Comparison of ENCODE assay signal across 31 cellular contexts in genomic region chr1:48555271-48555670, GRCh38.
"Had no signal": no experiment of that assay in that cellular context is flagged by ENCODE, and none has a peak within 500 bp of the region (broad histone marks: within the 10 kb centered on the region; RNA-seq: fewer than 3 reads in every experiment).

No MANE protein-coding gene starts in this region.

- H3K4me1 ChIP-seq: ascending aorta, breast epithelium, esophagus squamous epithelium had no signal

- H3K27ac Mint-ChIP-seq: activated CD4-positive, alpha-beta memory T cell treated with anti-CD3 and anti-CD28 coated beads, Interleukin-2, amount 10 ng/mL, durations not matched to agents 7 days and 5 days; activated CD4-positive, alpha-beta T cell treated with anti-CD3 and anti-CD28 coated beads for 36 hours; activated CD4-positive, alpha-beta T cell treated with anti-CD3 and anti-CD28 coated beads, Interleukin-2, amount 10 ng/mL, durations not matched to agents 7 days and 5 days; activated naive CD4-positive, alpha-beta T cell treated with anti-CD3 and anti-CD28 coated beads, Interleukin-2, amount 10 ng/mL, durations not matched to agents 7 days and 5 days; activated naive CD8-positive, alpha-beta T cell treated with anti-CD3 and anti-CD28 coated beads, Interleukin-2, amount 10 ng/mL, durations not matched to agents 7 days and 5 days; activated T-cell treated with anti-CD3 and anti-CD28 coated beads, Interleukin-2, amount 50 U/mL, for 24 hours; activated T-cell treated with anti-CD3 and anti-CD28 coated beads, Interleukin-2, amount 50 U/mL, for 72 hours; dendritic cell treated with granulocyte-macrophage colony-stimulating factor and Interleukin-4, amounts not matched to agents 40 ng/mL and 50 ng/mL, for 4 days; endodermal cell; T-helper 17 cell; T-helper 2 cell treated with Interferon-gamma antibody and Interleukin-4, amounts not matched to agents 5 μg/mL and 100 μg/mL, for 36 hours had no signal

- H3K4me3 Mint-ChIP-seq: activated CD4-positive, alpha-beta memory T cell treated with anti-CD3 and anti-CD28 coated beads, Interleukin-2, amount 10 ng/mL, durations not matched to agents 7 days and 5 days; activated CD4-positive, alpha-beta T cell treated with anti-CD3 and anti-CD28 coated beads for 36 hours; activated CD4-positive, alpha-beta T cell treated with anti-CD3 and anti-CD28 coated beads, Interleukin-2, amount 10 ng/mL, durations not matched to agents 7 days and 5 days; activated naive CD4-positive, alpha-beta T cell treated with anti-CD3 and anti-CD28 coated beads, Interleukin-2, amount 10 ng/mL, durations not matched to agents 7 days and 5 days; activated naive CD8-positive, alpha-beta T cell treated with anti-CD3 and anti-CD28 coated beads, Interleukin-2, amount 10 ng/mL, durations not matched to agents 7 days and 5 days; activated T-cell treated with anti-CD3 and anti-CD28 coated beads, Interleukin-2, amount 50 U/mL, for 24 hours; activated T-cell treated with anti-CD3 and anti-CD28 coated beads, Interleukin-2, amount 50 U/mL, for 72 hours; brain; central memory CD8-positive, alpha-beta T cell; dendritic cell treated with granulocyte-macrophage colony-stimulating factor and Interleukin-4, amounts not matched to agents 40 ng/mL and 50 ng/mL, for 4 days; endodermal cell; T-helper 17 cell; T-helper 2 cell treated with Interferon-gamma antibody and Interleukin-4, amounts not matched to agents 5 μg/mL and 100 μg/mL, for 36 hours had no signal

- H3K27me3 Mint-ChIP-seq: activated naive CD4-positive, alpha-beta T cell treated with anti-CD3 and anti-CD28 coated beads, Interleukin-2, amount 10 ng/mL, durations not matched to agents 7 days and 5 days had no signal

- H3K4me1 Mint-ChIP-seq: activated CD4-positive, alpha-beta memory T cell treated with anti-CD3 and anti-CD28 coated beads, Interleukin-2, amount 10 ng/mL, durations not matched to agents 7 days and 5 days; activated CD4-positive, alpha-beta T cell treated with anti-CD3 and anti-CD28 coated beads for 36 hours; activated CD4-positive, alpha-beta T cell treated with anti-CD3 and anti-CD28 coated beads, Interleukin-2, amount 10 ng/mL, durations not matched to agents 7 days and 5 days; activated naive CD4-positive, alpha-beta T cell treated with anti-CD3 and anti-CD28 coated beads, Interleukin-2, amount 10 ng/mL, durations not matched to agents 7 days and 5 days; activated naive CD8-positive, alpha-beta T cell treated with anti-CD3 and anti-CD28 coated beads, Interleukin-2, amount 10 ng/mL, durations not matched to agents 7 days and 5 days; central memory CD8-positive, alpha-beta T cell; T-helper 17 cell had no signal

- H3K36me3 Mint-ChIP-seq: activated naive CD4-positive, alpha-beta T cell treated with anti-CD3 and anti-CD28 coated beads, Interleukin-2, amount 10 ng/mL, durations not matched to agents 7 days and 5 days; activated naive CD4-positive, alpha-beta T cell treated with anti-CD3 and anti-CD28 coated beads, Interleukin-2, amount 50 U/mL, for 72 hours; activated naive CD8-positive, alpha-beta T cell treated with anti-CD3 and anti-CD28 coated beads, Interleukin-2, amount 10 ng/mL, durations not matched to agents 7 days and 5 days; brain had no signal

- H3K36me3 ChIP-seq: ascending aorta, breast epithelium, esophagus squamous epithelium had no signal

- H3K27ac ChIP-seq: ascending aorta, coronary artery, dorsolateral prefrontal cortex, esophagus squamous epithelium had no signal

- H3K9me3 Mint-ChIP-seq: activated CD4-positive, alpha-beta memory T cell treated with anti-CD3 and anti-CD28 coated beads, Interleukin-2, amount 10 ng/mL, durations not matched to agents 7 days and 5 days; activated CD4-positive, alpha-beta T cell treated with anti-CD3 and anti-CD28 coated beads, Interleukin-2, amount 10 ng/mL, durations not matched to agents 7 days and 5 days; activated naive CD4-positive, alpha-beta T cell treated with anti-CD3 and anti-CD28 coated beads, Interleukin-2, amount 10 ng/mL, durations not matched to agents 7 days and 5 days; activated naive CD4-positive, alpha-beta T cell treated with anti-CD3 and anti-CD28 coated beads, Interleukin-2, amount 50 U/mL, for 72 hours; activated naive CD8-positive, alpha-beta T cell treated with anti-CD3 and anti-CD28 coated beads, Interleukin-2, amount 10 ng/mL, durations not matched to agents 7 days and 5 days; activated T-cell treated with anti-CD3 and anti-CD28 coated beads, Interleukin-2, amount 50 U/mL, for 24 hours; activated T-cell treated with anti-CD3 and anti-CD28 coated beads, Interleukin-2, amount 50 U/mL, for 72 hours; brain; central memory CD8-positive, alpha-beta T cell; dendritic cell treated with granulocyte-macrophage colony-stimulating factor and Interleukin-4, amounts not matched to agents 40 ng/mL and 50 ng/mL, for 4 days; endodermal cell; T-helper 2 cell treated with Interferon-gamma antibody and Interleukin-4, amounts not matched to agents 5 μg/mL and 100 μg/mL, for 36 hours had no signal

- DNase-seq: activated CD4-positive, alpha-beta memory T cell treated with anti-CD3 and anti-CD28 coated beads, Interleukin-2, amount 10 ng/mL, durations not matched to agents 7 days and 5 days; activated CD4-positive, alpha-beta T cell treated with anti-CD3 and anti-CD28 coated beads for 36 hours; activated CD4-positive, alpha-beta T cell treated with anti-CD3 and anti-CD28 coated beads, Interleukin-2, amount 10 ng/mL, durations not matched to agents 7 days and 5 days; activated CD4-positive, alpha-beta T cell treated with anti-CD3 and anti-CD28 coated beads, Interleukin-2, amount 50 U/mL, for 4 hours; activated CD4-positive, CD25-positive, alpha-beta regulatory T cell; activated CD4-positive, CD25-positive, alpha-beta regulatory T cell treated with anti-CD3 and anti-CD28 coated beads, Interleukin-2, amount 50 U/mL, for 72 hours; activated CD8-positive, alpha-beta memory T cell treated with anti-CD3 and anti-CD28 coated beads, Interleukin-2, amount 50 U/mL, for 48 hours; activated gamma-delta T cell; activated naive CD4-positive, alpha-beta T cell; activated naive CD4-positive, alpha-beta T cell treated with anti-CD3 and anti-CD28 coated beads, Interleukin-2, amount 10 ng/mL, durations not matched to agents 7 days and 5 days; activated naive CD8-positive, alpha-beta T cell treated with anti-CD3 and anti-CD28 coated beads, Interleukin-2, amount 10 ng/mL, durations not matched to agents 7 days and 5 days; activated T-cell treated with anti-CD3 and anti-CD28 coated beads for 4 hours; activated T-cell treated with anti-CD3 and anti-CD28 coated beads, Interleukin-2, amount 50 U/mL, for 24 hours; activated T-cell treated with anti-CD3 and anti-CD28 coated beads, Interleukin-2, amount 50 U/mL, for 72 hours; dorsolateral prefrontal cortex; effector memory CD4-positive, alpha-beta T cell; endodermal cell; esophagus squamous epithelium; glutamatergic neuron; T-helper 1 cell; T-helper 17 cell; T1000 had no signal

- H3K4me3 ChIP-seq: ascending aorta, breast epithelium, coronary artery, dorsolateral prefrontal cortex, esophagus squamous epithelium had no signal

- H3K27me3 ChIP-seq: ascending aorta, breast epithelium, dorsolateral prefrontal cortex had no signal

- H3K9me3 ChIP-seq: ascending aorta, breast epithelium, esophagus squamous epithelium had no signal

- FAIRE-seq: frontal cortex had no signal
